8 cellular contexts compared by ENCODE assay signal in the genomic region with DNA sequence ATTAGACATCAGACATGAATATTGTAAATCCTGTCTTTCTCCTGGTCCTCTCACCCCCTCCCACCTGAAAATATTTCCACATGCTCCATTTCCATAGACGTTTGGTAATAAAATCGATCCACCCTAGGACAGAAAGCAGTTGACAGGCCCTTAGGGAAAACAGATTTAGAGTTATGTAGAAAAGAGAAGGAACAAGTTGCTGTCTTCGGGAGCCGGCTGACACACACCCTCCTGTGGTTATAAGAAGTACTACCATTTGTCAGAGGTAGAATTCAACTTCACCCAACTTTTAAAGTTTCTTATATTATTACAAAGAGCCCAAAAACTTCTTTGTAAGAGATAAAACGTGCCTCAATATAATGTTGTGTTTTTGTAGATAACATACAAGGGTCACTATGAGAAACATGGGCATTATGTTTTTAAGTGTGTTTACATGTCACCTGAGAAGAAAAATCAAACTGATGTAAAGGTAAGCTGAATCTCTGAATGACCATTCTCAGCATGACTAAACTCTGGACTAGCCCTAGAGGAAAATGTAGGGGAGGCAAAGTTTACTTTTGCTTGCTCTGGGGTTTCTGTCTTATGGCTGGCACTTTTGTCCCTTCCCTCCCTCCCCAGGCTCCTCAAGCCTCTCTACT. TPM values are rescaled to one million over a fixed set of nuclear protein-coding genes. Genes with fewer than 3 reads are reported as not detected.
DNase-seq lines count a peak whose midpoint lies in the region; ATAC-seq and TF ChIP-seq lines count a peak whose summit lies in the region.

No MANE protein-coding gene starts in this region.

- H3K27me3 ChIP-seq in BJ (ENCODE audit: control insufficient read depth, insufficient read depth, low read length) (no peaks in the 10 kb centered on the region), spleen (replicated peaks in 1 of 7) (peaks cover 0 to 8% (median 0%) of the 10 kb centered on the region in 7 donors)

- no peak for DNase-seq in BJ (ENCODE audit: low read depth)
- DNase-seq in Jurkat, Clone E6-1 (ENCODE audit: low read depth, low spot score): peak; percentile 11
- DNase-seq in activated CD4-positive, alpha-beta memory T cell treated with anti-CD3 and anti-CD28 coated beads, Interleukin-2, amount 10 ng/mL, durations not matched to agents 7 days and 5 days: peak; percentile 18
- no peak for DNase-seq in left ventricle myocardium superior
- no peak for DNase-seq in spleen
- no peak for DNase-seq in activated T-helper 2 cell treated with anti-CD3 and anti-CD28 coated beads, Interferon-gamma antibody, Interleukin-2, Interleukin-4, amounts not matched to agents 10 μg/mL and 5 μg/mL and 100 μg/mL, durations not matched to agents 14 hours and 24 hours and 36 hours (ENCODE audit: low spot score)

- H3K4me3 Mint-ChIP-seq in activated CD4-positive, alpha-beta memory T cell treated with anti-CD3 and anti-CD28 coated beads, Interleukin-2, amount 10 ng/mL, durations not matched to agents 7 days and 5 days: no peak overlapping the region
- no peak overlapping the region for H3K4me3 Mint-ChIP-seq in activated T-helper 2 cell treated with anti-CD3 and anti-CD28 coated beads, Interferon-gamma antibody, Interleukin-2, Interleukin-4, amounts not matched to agents 10 μg/mL and 5 μg/mL and 100 μg/mL, durations not matched to agents 14 hours and 24 hours and 36 hours (ENCODE audit: low read depth)

- TF ChIP-seq CTCF in BJ (IDR thresholded peaks at IDR 0.05; ENCODE audit: insufficient read depth, low read depth, low read length) (peak; percentile 79), spleen (IDR thresholded peaks at IDR 0.05 in 8 of 11, conservative IDR thresholded peaks at IDR 0.05 in 3 of 11) (peak in 10 of 11 experiments; percentile 13 to 71 (median 53))

- intact Hi-C loops in left ventricle myocardium superior (cut with micrococcal nuclease) (no loop called here), spleen (cut with DNase I; ENCODE audit: low total_unique reads) (no loop called here)
- intact Hi-C loops in activated T-helper 2 cell treated with anti-CD3 and anti-CD28 coated beads, Interferon-gamma antibody, Interleukin-2, Interleukin-4, amounts not matched to agents 10 μg/mL and 5 μg/mL and 100 μg/mL, durations not matched to agents 14 hours and 24 hours and 36 hours (cut with micrococcal nuclease): loop anchor here (2.0 to 5.0 kb wide), 2 partner anchors 159 to 342 kb away; no protein-coding TSS in a partner anchor

- no peaks in the 10 kb centered on the region for H3K4me1 Mint-ChIP-seq in activated CD4-positive, alpha-beta memory T cell treated with anti-CD3 and anti-CD28 coated beads, Interleukin-2, amount 10 ng/mL, durations not matched to agents 7 days and 5 days
- H3K4me1 Mint-ChIP-seq in activated T-helper 2 cell treated with anti-CD3 and anti-CD28 coated beads, Interferon-gamma antibody, Interleukin-2, Interleukin-4, amounts not matched to agents 10 μg/mL and 5 μg/mL and 100 μg/mL, durations not matched to agents 14 hours and 24 hours and 36 hours (ENCODE audit: low read depth): no peaks in the 10 kb centered on the region

- H3K9me3 ChIP-seq in spleen: no peaks in the 10 kb centered on the region

- no peaks in the 10 kb centered on the region for H3K36me3 ChIP-seq in BJ (ENCODE audit: control insufficient read depth, insufficient read depth, low read length)
- no peaks in the 10 kb centered on the region for H3K36me3 ChIP-seq in spleen

- POLR2A ChIA-PET in BJ (lab: Charles Lee): no interaction called here
- POLR2A ChIA-PET in activated CD4-positive, alpha-beta memory T cell treated with anti-CD3 and anti-CD28 coated beads, Interleukin-2, amount 10 ng/mL, durations not matched to agents 7 days and 5 days (lab: Charles Lee): no interaction called here

- CTCF ChIA-PET in BJ (lab: Yijun Ruan, JAX): interaction anchor here (0.6 to 4.4 kb wide), 18 partner anchors 10 to 464 kb away, joined by 3 to 60 read pairs (median 4); no protein-coding TSS in a partner anchor
- CTCF ChIA-PET in activated CD4-positive, alpha-beta memory T cell treated with anti-CD3 and anti-CD28 coated beads, Interleukin-2, amount 10 ng/mL, durations not matched to agents 7 days and 5 days (lab: Charles Lee): interaction anchor here (1.7 to 3.8 kb wide), 3 partner anchors 10 to 159 kb away, joined by 5 to 22 read pairs (median 8); no protein-coding TSS in a partner anchor

- H3K36me3 Mint-ChIP-seq in activated CD4-positive, alpha-beta memory T cell treated with anti-CD3 and anti-CD28 coated beads, Interleukin-2, amount 10 ng/mL, durations not matched to agents 7 days and 5 days (ENCODE audit: low read depth): no peaks in the 10 kb centered on the region
- no peaks in the 10 kb centered on the region for H3K36me3 Mint-ChIP-seq in activated T-helper 2 cell treated with anti-CD3 and anti-CD28 coated beads, Interferon-gamma antibody, Interleukin-2, Interleukin-4, amounts not matched to agents 10 μg/mL and 5 μg/mL and 100 μg/mL, durations not matched to agents 14 hours and 24 hours and 36 hours (ENCODE audit: low read depth)

- no peak overlapping the region for H3K27ac Mint-ChIP-seq in activated CD4-positive, alpha-beta memory T cell treated with anti-CD3 and anti-CD28 coated beads, Interleukin-2, amount 10 ng/mL, durations not matched to agents 7 days and 5 days
- no peak overlapping the region for H3K27ac Mint-ChIP-seq in activated T-helper 2 cell treated with anti-CD3 and anti-CD28 coated beads, Interferon-gamma antibody, Interleukin-2, Interleukin-4, amounts not matched to agents 10 μg/mL and 5 μg/mL and 100 μg/mL, durations not matched to agents 14 hours and 24 hours and 36 hours

- 0 to 2% (median 1%) methylated on average over 5 of the region's 5 CpGs for WGBS in spleen, 5 donors

- no peak overlapping the region for H3K27ac ChIP-seq in spleen

- no peaks in the 10 kb centered on the region for H3K4me1 ChIP-seq in spleen

- H3K4me3 ChIP-seq in BJ (ENCODE audit: low read depth, low read length): no peak overlapping the region
- H3K4me3 ChIP-seq in Jurkat, Clone E6-1 (ENCODE audit: low read length): no peak overlapping the region
- no peak overlapping the region for H3K4me3 ChIP-seq in spleen

- TF ChIP-seq POLR2A in spleen (IDR thresholded peaks at IDR 0.05): no peak

- peaks cover 44% of the 10 kb centered on the region for H3K27me3 Mint-ChIP-seq in activated CD4-positive, alpha-beta memory T cell treated with anti-CD3 and anti-CD28 coated beads, Interleukin-2, amount 10 ng/mL, durations not matched to agents 7 days and 5 days
- peaks cover 32% of the 10 kb centered on the region for H3K27me3 Mint-ChIP-seq in activated T-helper 2 cell treated with anti-CD3 and anti-CD28 coated beads, Interferon-gamma antibody, Interleukin-2, Interleukin-4, amounts not matched to agents 10 μg/mL and 5 μg/mL and 100 μg/mL, durations not matched to agents 14 hours and 24 hours and 36 hours (ENCODE audit: low read depth)

- peak; percentile 51 for ATAC-seq in GM18508 (IDR thresholded peaks at IDR 0.05; ENCODE audit: insufficient read depth, unreplicated experiment)
- ATAC-seq in left ventricle myocardium superior: peak; percentile 60
- no peak for ATAC-seq in GM18873 (IDR thresholded peaks at IDR 0.05; ENCODE audit: low FRiP score, unreplicated experiment)

- no peaks in the 10 kb centered on the region for H3K9me3 Mint-ChIP-seq in activated CD4-positive, alpha-beta memory T cell treated with anti-CD3 and anti-CD28 coated beads, Interleukin-2, amount 10 ng/mL, durations not matched to agents 7 days and 5 days
- no peaks in the 10 kb centered on the region for H3K9me3 Mint-ChIP-seq in activated T-helper 2 cell treated with anti-CD3 and anti-CD28 coated beads, Interferon-gamma antibody, Interleukin-2, Interleukin-4, amounts not matched to agents 10 μg/mL and 5 μg/mL and 100 μg/mL, durations not matched to agents 14 hours and 24 hours and 36 hours

RNA-seq across cellular contexts. Expression of a gene that starts 6.7 kb away (rescaled TPM):
- polyA plus RNA-seq in BJ (2011; rRNA removed) (not detected in 2 replicates), spleen (not detected)
- polyA minus RNA-seq in BJ (2011; rRNA and poly(A)+ RNA removed): not detected in 2 replicates
- not detected for polyA plus RNA-seq in Jurkat, Clone E6-1 (2012; ENCODE audit: insufficient read depth, insufficient read length)
- total RNA-seq in activated CD4-positive, alpha-beta memory T cell treated with anti-CD3 and anti-CD28 coated beads, Interleukin-2, amount 10 ng/mL, durations not matched to agents 7 days and 5 days: not detected
- total RNA-seq in left ventricle myocardium superior (not detected), spleen (not detected)
- total RNA-seq in activated T-helper 2 cell treated with anti-CD3 and anti-CD28 coated beads, Interferon-gamma antibody, Interleukin-2, Interleukin-4, amounts not matched to agents 10 μg/mL and 5 μg/mL and 100 μg/mL, durations not matched to agents 14 hours and 24 hours and 36 hours: not detected in 2 replicates

RNA-seq across cellular contexts. Expression of a gene that starts 40.1 kb away (rescaled TPM):
- polyA plus RNA-seq in BJ (2011; rRNA removed) (not detected in 2 replicates), spleen (not detected)
- polyA minus RNA-seq in BJ (2011; rRNA and poly(A)+ RNA removed): not detected in 2 replicates
- polyA plus RNA-seq in Jurkat, Clone E6-1 (2012; ENCODE audit: insufficient read depth, insufficient read length): not detected
- not detected for total RNA-seq in activated CD4-positive, alpha-beta memory T cell treated with anti-CD3 and anti-CD28 coated beads, Interleukin-2, amount 10 ng/mL, durations not matched to agents 7 days and 5 days
- total RNA-seq in left ventricle myocardium superior (not detected), spleen (not detected)
- not detected in 2 replicates for total RNA-seq in activated T-helper 2 cell treated with anti-CD3 and anti-CD28 coated beads, Interferon-gamma antibody, Interleukin-2, Interleukin-4, amounts not matched to agents 10 μg/mL and 5 μg/mL and 100 μg/mL, durations not matched to agents 14 hours and 24 hours and 36 hours

Comparison
In these comparisons a context has a peak if more than half of its experiments do, and no peak if none do; other contexts are left out.
1. DNase-seq: peak in Jurkat, Clone E6-1 (single experiment) and activated CD4-positive, alpha-beta memory T cell treated with anti-CD3 and anti-CD28 coated beads, Interleukin-2, amount 10 ng/mL, durations not matched to agents 7 days and 5 days (single experiment); none in BJ (single experiment), left ventricle myocardium superior (single experiment), spleen (single experiment) and activated T-helper 2 cell treated with anti-CD3 and anti-CD28 coated beads, Interferon-gamma antibody, Interleukin-2, Interleukin-4, amounts not matched to agents 10 μg/mL and 5 μg/mL and 100 μg/mL, durations not matched to agents 14 hours and 24 hours and 36 hours (single experiment).